ENCODE assay signal across 18 cellular contexts in the genomic region with DNA sequence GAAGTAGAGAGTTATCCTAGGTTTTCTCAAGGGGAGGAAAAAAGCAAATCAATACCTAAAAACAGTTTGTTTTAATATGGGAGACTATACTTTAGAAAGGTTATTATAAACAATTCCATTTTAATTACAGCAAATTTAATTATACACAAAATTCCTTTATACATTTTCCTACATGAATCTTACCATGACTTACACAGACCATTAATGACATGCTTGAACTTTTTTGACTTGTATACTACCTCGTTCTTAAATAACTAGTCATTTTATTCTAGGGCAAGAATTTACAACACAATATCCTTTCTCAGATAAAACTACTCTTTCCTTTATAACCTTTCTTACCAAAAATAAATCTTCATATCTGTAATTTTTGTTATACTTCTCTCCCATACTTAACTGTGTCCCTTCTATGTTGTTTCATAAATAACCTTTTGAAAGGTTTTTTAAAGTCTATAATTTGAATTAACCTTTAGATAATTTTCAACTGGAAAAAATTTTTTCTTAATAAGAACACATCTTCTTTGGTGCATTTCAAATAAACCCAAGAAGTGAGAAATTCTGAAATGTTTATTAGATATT.
DNase-seq lines count a peak whose midpoint lies in the region; ATAC-seq and TF ChIP-seq lines count a peak whose summit lies in the region.
"Had no signal": no experiment of that assay in that cellular context is flagged by ENCODE, and none has a peak within 500 bp of the region (broad histone marks: within the 10 kb centered on the region; RNA-seq: fewer than 3 reads in every experiment).

No MANE protein-coding gene starts in this region.

- H3K9me2 ChIP-seq in GM23338 (ENCODE audit: insufficient read depth), result 0 out of 2 replicates have a peak, but pooled peaks cover 3% of the 10 kb centered on the region
- H3K9me2 ChIP-seq: SK-N-SH had no signal

- H3K9me3 ChIP-seq in A673 (ENCODE audit: low read depth, low read length, poor library complexity, severe bottlenecking) (peaks cover 34% of the 10 kb centered on the region), uterus (no peaks in the 10 kb centered on the region)
- H3K9me3 ChIP-seq in effector memory CD4-positive, alpha-beta T cell (ENCODE audit: control insufficient read depth, low read length), result no peaks in the 10 kb centered on the region
- H3K9me3 ChIP-seq: BE2C, testis had no signal

- no peaks in the 10 kb centered on the region for H3K4me1 ChIP-seq in A673 (ENCODE audit: insufficient read depth, low read length, poor library complexity, severe bottlenecking)
- H3K4me1 ChIP-seq in GM23338 (ENCODE audit: insufficient read depth), result no peaks in the 10 kb centered on the region
- no peaks in the 10 kb centered on the region for H3K4me1 ChIP-seq in uterus
- H3K4me1 ChIP-seq in effector memory CD4-positive, alpha-beta T cell (ENCODE audit: control insufficient read depth, insufficient read depth, low read length, poor library complexity, severe bottlenecking), result no peaks in the 10 kb centered on the region
- H3K4me1 ChIP-seq: BE2C, esophagus squamous epithelium, testis had no signal

- H3K4me3 ChIP-seq in A673 (ENCODE audit: low read depth, low read length, poor library complexity, severe bottlenecking) (no peak overlapping the region), GM23338 (no peak overlapping the region), fibroblast of mammary gland (ENCODE audit: control insufficient read depth, low read depth, low read length) (no peak overlapping the region), uterus (no peak overlapping the region)
- no peak overlapping the region for H3K4me3 ChIP-seq in effector memory CD4-positive, alpha-beta T cell (ENCODE audit: insufficient read depth, low read depth, low read length, poor library complexity, severe bottlenecking)
- H3K4me3 ChIP-seq: cardiac muscle cell, esophagus squamous epithelium, testis had no signal

- POLR2A ChIA-PET in A673 (lab: Charles Lee; ENCODE audit: low non-redundant PET), result no interaction called here

- no peaks in the 10 kb centered on the region for H3K79me2 ChIP-seq in GM23338 (replicated peaks; ENCODE audit: insufficient read depth)

- H3K4me2 ChIP-seq in GM23338, result no peak overlapping the region
- H3K4me2 ChIP-seq: SK-N-SH had no signal

- H3K36me3 Mint-ChIP-seq in GM23338 (ENCODE audit: low read depth), result peaks cover 36% of the 10 kb centered on the region; the same call in 2 of the 3 replicates

- no peaks in the 10 kb centered on the region for H3K27me3 ChIP-seq in A673 (replicated peaks; ENCODE audit: insufficient read depth, low read depth, low read length, poor library complexity)
- H3K27me3 ChIP-seq in GM23338 (ENCODE audit: insufficient read depth), result no peaks in the 10 kb centered on the region
- H3K27me3 ChIP-seq in uterus, result no peaks in the 10 kb centered on the region
- H3K27me3 ChIP-seq in effector memory CD4-positive, alpha-beta T cell (replicated peaks; ENCODE audit: control insufficient read depth, insufficient read depth, low read length, poor library complexity, severe bottlenecking), result no peaks in the 10 kb centered on the region
- H3K27me3 ChIP-seq: BE2C, cardiac muscle cell, esophagus squamous epithelium, testis had no signal

- H3K27ac Mint-ChIP-seq in GM23338, result no peak overlapping the region
- H3K27ac Mint-ChIP-seq: activated T-helper 2 cell treated with anti-CD3 and anti-CD28 coated beads, Interferon-gamma antibody, Interleukin-2, Interleukin-4, amounts not matched to agents 10 μg/mL and 5 μg/mL and 100 μg/mL, durations not matched to agents 14 hours and 24 hours and 36 hours; nephron progenitor cell had no signal

- intact Hi-C loops in A673 (cut with micrococcal nuclease; ENCODE audit: unreplicated experiment) (no loop called here), uterus (cut with DNase I; ENCODE audit: low total_unique reads) (no loop called here)

- BruUV-seq in A673 (replicated peaks; lab: Mats Ljungman, UMichigan), result no TSS peak

- TF ChIP-seq CTCF in A673 (conservative IDR thresholded peaks at IDR 0.05; ENCODE audit: low read depth, low read length) (no peak), GM23338 (conservative IDR thresholded peaks at IDR 0.05; ENCODE audit: low read depth in 2 of 2) (no peak), fibroblast of mammary gland (conservative IDR thresholded peaks at IDR 0.05; ENCODE audit: control insufficient read depth, insufficient read depth, low read depth, low read length) (no peak), uterus (IDR thresholded peaks at IDR 0.05) (no peak)

- DNase-seq in A673 (ENCODE audit: low spot score), result peak; percentile 18
- peak; percentile 83 for DNase-seq in GM23338 (ENCODE audit: low spot score)
- peak; percentile 48 for DNase-seq in RKO (ENCODE audit: low spot score)
- peak; percentile 48 for DNase-seq in fibroblast of mammary gland (ENCODE audit: low read depth)
- DNase-seq in activated T-cell treated with anti-CD3 and anti-CD28 coated beads, Interleukin-2, amount 50 U/mL, for 48 hours, result no peak
- no peak for DNase-seq in uterus
- no peak for DNase-seq in mucosa of gallbladder (ENCODE audit: low spot score)
- no peak for DNase-seq in effector memory CD4-positive, alpha-beta T cell
- DNase-seq: activated CD4-positive, alpha-beta T cell treated with anti-CD3 and anti-CD28 coated beads for 1 hour; BE2C; esophagus squamous epithelium; NCI-H1694; nephron progenitor cell; SK-N-SH; T-helper 9 cell; testis had no signal

- TF ChIP-seq POLR2A in uterus (IDR thresholded peaks at IDR 0.05), result no peak

- H4K20me1 ChIP-seq in GM23338 (replicated peaks; ENCODE audit: insufficient read depth), result no peaks in the 10 kb centered on the region

- H3K27me3 Mint-ChIP-seq in GM23338 (ENCODE audit: insufficient read depth, low read depth, poor library complexity), result peaks cover 1% of the 10 kb centered on the region

- H3K4me1 Mint-ChIP-seq in GM23338, result no peaks in the 10 kb centered on the region
- H3K4me1 Mint-ChIP-seq: nephron progenitor cell had no signal

- ATAC-seq in GM23338, result no peak

- CTCF ChIA-PET in A673 (lab: Charles Lee), result no interaction called here

- H3F3A ChIP-seq in GM23338 (replicated peaks; ENCODE audit: low read depth), result no peaks in the 10 kb centered on the region

- H3K4me3 Mint-ChIP-seq in GM23338, result no peak overlapping the region
- H3K4me3 Mint-ChIP-seq: nephron progenitor cell had no signal

- H3K36me3 ChIP-seq in A673 (ENCODE audit: insufficient read depth, low read length, poor library complexity, severe bottlenecking) (no peaks in the 10 kb centered on the region), GM23338 (ENCODE audit: insufficient read depth) (peaks cover 27% of the 10 kb centered on the region), uterus (no peaks in the 10 kb centered on the region)
- no peaks in the 10 kb centered on the region for H3K36me3 ChIP-seq in effector memory CD4-positive, alpha-beta T cell (ENCODE audit: control insufficient read depth, insufficient read depth, low read length)
- H3K36me3 ChIP-seq: BE2C, cardiac muscle cell, esophagus squamous epithelium had no signal

- H3K27ac ChIP-seq in A673 (ENCODE audit: low read depth, low read length, poor library complexity, severe bottlenecking) (no peak overlapping the region), GM23338 (ENCODE audit: low read depth) (no peak overlapping the region), uterus (no peak overlapping the region)
- no peak overlapping the region for H3K27ac ChIP-seq in effector memory CD4-positive, alpha-beta T cell (ENCODE audit: insufficient read depth, low read length, poor library complexity, severe bottlenecking)
- H3K27ac ChIP-seq: cardiac muscle cell, esophagus squamous epithelium, testis had no signal

- H2AFZ ChIP-seq in GM23338, result no peak overlapping the region

- peaks cover 75% of the 10 kb centered on the region for H3K9me3 Mint-ChIP-seq in GM23338

TF ChIP-seq in GM23338, 12 proteins besides CTCF, POLR2A, EP300 and RAD21 (continues in another document):
- TF ChIP-seq STAT1 (IDR thresholded peaks at IDR 0.05; ENCODE audit: unreplicated experiment) (no peak), EZH2phosphoT487 (IDR thresholded peaks at IDR 0.05; ENCODE audit: unreplicated experiment) (no peak), ZNF114 (CRISPR knock-in tag; IDR thresholded peaks at IDR 0.05) (no peak), ZNF331 (CRISPR knock-in tag; IDR thresholded peaks at IDR 0.05; ENCODE audit: low read depth) (no peak), POLR2AphosphoS5 (IDR thresholded peaks at IDR 0.05; ENCODE audit: low read depth) (no peak), JUNB (IDR thresholded peaks at IDR 0.05; ENCODE audit: unreplicated experiment) (no peak), ETS1 (IDR thresholded peaks at IDR 0.05) (no peak), CREB1 (CRISPR knock-in tag; IDR thresholded peaks at IDR 0.05; ENCODE audit: low read depth) (no peak), EZH2 (IDR thresholded peaks at IDR 0.05; ENCODE audit: low read depth, unreplicated experiment) (no peak)

Comparison
In these comparisons a context has a peak if more than half of its experiments do, and no peak if none do; other contexts are left out.
1. DNase-seq: peak in A673 (single experiment), GM23338 (single experiment), RKO (single experiment) and fibroblast of mammary gland (single experiment); none in activated T-cell treated with anti-CD3 and anti-CD28 coated beads, Interleukin-2, amount 50 U/mL, for 48 hours (0 of 2), uterus (0 of 2), mucosa of gallbladder (single experiment) and effector memory CD4-positive, alpha-beta T cell (0 of 3).